In the genomic region with DNA sequence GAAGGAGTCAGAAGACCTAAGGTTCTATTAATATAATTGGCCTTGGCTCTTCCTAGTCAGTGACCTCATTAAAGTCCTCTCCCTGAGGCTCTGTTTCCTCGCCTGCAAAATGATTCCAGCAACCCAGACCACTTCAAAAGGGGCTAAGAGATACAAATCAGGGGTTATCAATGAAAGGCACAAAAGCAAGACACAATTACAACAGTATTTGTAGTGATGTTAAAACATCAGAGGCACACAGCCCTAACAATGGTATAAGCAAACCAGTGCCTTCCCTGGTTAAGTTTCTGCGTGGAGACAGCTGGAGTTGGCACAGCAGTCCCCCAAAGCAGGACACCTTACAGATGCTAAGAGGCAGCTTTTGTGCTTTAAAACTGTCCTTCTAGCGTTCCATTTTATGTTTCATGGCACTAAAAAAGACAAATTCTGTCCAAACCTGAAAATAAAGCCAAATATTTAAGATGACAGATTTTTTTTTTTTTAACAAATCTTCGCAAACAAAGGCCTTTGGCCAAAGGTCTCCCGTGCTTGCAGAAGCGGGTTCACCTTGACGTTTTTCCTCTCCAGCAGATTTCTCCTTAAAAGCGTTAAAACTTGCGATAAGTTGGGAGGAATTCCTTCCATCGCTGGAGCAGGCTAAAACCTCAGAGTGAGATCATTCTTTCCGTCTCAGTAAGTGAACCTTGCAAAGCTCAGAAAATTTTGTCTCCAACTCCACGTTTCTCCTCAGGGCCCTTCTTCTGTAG, we compare ENCODE assay signal across 1 cellular context.
TF ChIP-seq lines count a peak whose summit lies in the region.

No MANE protein-coding gene starts in this region.

TF ChIP-seq in HepG2, 621 proteins besides CTCF, POLR2A, EP300 and RAD21 (continued from another document):
- TF ChIP-seq, protein P1, sequence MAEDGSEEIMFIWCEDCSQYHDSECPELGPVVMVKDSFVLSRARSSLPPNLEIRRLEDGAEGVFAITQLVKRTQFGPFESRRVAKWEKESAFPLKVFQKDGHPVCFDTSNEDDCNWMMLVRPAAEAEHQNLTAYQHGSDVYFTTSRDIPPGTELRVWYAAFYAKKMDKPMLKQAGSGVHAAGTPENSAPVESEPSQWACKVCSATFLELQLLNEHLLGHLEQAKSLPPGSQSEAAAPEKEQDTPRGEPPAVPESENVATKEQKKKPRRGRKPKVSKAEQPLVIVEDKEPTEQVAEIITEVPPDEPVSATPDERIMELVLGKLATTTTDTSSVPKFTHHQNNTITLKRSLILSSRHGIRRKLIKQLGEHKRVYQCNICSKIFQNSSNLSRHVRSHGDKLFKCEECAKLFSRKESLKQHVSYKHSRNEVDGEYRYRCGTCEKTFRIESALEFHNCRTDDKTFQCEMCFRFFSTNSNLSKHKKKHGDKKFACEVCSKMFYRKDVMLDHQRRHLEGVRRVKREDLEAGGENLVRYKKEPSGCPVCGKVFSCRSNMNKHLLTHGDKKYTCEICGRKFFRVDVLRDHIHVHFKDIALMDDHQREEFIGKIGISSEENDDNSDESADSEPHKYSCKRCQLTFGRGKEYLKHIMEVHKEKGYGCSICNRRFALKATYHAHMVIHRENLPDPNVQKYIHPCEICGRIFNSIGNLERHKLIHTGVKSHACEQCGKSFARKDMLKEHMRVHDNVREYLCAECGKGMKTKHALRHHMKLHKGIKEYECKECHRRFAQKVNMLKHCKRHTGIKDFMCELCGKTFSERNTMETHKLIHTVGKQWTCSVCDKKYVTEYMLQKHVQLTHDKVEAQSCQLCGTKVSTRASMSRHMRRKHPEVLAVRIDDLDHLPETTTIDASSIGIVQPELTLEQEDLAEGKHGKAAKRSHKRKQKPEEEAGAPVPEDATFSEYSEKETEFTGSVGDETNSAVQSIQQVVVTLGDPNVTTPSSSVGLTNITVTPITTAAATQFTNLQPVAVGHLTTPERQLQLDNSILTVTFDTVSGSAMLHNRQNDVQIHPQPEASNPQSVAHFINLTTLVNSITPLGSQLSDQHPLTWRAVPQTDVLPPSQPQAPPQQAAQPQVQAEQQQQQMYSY (CRISPR knock-in tag; IDR thresholded peaks at IDR 0.05), result no peak
- no peak for TF ChIP-seq KDM4B (CRISPR knock-in tag; IDR thresholded peaks at IDR 0.05)
- TF ChIP-seq, protein P2, sequence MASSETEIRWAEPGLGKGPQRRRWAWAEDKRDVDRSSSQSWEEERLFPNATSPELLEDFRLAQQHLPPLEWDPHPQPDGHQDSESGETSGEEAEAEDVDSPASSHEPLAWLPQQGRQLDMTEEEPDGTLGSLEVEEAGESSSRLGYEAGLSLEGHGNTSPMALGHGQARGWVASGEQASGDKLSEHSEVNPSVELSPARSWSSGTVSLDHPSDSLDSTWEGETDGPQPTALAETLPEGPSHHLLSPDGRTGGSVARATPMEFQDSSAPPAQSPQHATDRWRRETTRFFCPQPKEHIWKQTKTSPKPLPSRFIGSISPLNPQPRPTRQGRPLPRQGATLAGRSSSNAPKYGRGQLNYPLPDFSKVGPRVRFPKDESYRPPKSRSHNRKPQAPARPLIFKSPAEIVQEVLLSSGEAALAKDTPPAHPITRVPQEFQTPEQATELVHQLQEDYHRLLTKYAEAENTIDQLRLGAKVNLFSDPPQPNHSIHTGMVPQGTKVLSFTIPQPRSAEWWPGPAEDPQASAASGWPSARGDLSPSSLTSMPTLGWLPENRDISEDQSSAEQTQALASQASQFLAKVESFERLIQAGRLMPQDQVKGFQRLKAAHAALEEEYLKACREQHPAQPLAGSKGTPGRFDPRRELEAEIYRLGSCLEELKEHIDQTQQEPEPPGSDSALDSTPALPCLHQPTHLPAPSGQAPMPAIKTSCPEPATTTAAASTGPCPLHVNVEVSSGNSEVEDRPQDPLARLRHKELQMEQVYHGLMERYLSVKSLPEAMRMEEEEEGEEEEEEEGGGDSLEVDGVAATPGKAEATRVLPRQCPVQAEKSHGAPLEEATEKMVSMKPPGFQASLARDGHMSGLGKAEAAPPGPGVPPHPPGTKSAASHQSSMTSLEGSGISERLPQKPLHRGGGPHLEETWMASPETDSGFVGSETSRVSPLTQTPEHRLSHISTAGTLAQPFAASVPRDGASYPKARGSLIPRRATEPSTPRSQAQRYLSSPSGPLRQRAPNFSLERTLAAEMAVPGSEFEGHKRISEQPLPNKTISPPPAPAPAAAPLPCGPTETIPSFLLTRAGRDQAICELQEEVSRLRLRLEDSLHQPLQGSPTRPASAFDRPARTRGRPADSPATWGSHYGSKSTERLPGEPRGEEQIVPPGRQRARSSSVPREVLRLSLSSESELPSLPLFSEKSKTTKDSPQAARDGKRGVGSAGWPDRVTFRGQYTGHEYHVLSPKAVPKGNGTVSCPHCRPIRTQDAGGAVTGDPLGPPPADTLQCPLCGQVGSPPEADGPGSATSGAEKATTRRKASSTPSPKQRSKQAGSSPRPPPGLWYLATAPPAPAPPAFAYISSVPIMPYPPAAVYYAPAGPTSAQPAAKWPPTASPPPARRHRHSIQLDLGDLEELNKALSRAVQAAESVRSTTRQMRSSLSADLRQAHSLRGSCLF (CRISPR knock-in tag; IDR thresholded peaks at IDR 0.05; ENCODE audit: borderline replicate concordance), result no peak
- no peak for TF ChIP-seq PRPF4 (IDR thresholded peaks at IDR 0.05; ENCODE audit: low read depth, low read length, poor library complexity, severe bottlenecking)
- TF ChIP-seq, protein P3, sequence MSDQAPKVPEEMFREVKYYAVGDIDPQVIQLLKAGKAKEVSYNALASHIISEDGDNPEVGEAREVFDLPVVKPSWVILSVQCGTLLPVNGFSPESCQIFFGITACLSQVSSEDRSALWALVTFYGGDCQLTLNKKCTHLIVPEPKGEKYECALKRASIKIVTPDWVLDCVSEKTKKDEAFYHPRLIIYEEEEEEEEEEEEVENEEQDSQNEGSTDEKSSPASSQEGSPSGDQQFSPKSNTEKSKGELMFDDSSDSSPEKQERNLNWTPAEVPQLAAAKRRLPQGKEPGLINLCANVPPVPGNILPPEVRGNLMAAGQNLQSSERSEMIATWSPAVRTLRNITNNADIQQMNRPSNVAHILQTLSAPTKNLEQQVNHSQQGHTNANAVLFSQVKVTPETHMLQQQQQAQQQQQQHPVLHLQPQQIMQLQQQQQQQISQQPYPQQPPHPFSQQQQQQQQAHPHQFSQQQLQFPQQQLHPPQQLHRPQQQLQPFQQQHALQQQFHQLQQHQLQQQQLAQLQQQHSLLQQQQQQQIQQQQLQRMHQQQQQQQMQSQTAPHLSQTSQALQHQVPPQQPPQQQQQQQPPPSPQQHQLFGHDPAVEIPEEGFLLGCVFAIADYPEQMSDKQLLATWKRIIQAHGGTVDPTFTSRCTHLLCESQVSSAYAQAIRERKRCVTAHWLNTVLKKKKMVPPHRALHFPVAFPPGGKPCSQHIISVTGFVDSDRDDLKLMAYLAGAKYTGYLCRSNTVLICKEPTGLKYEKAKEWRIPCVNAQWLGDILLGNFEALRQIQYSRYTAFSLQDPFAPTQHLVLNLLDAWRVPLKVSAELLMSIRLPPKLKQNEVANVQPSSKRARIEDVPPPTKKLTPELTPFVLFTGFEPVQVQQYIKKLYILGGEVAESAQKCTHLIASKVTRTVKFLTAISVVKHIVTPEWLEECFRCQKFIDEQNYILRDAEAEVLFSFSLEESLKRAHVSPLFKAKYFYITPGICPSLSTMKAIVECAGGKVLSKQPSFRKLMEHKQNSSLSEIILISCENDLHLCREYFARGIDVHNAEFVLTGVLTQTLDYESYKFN (CRISPR knock-in tag; conservative IDR thresholded peaks at IDR 0.05), result peak; percentile 42; the same call in 1 of the 2 replicates
- TF ChIP-seq ATRX (CRISPR knock-in tag; IDR thresholded peaks at IDR 0.05; ENCODE audit: borderline replicate concordance), result no peak
- no peak for TF ChIP-seq AHR (CRISPR knock-in tag; IDR thresholded peaks at IDR 0.05)
- TF ChIP-seq, protein P4, sequence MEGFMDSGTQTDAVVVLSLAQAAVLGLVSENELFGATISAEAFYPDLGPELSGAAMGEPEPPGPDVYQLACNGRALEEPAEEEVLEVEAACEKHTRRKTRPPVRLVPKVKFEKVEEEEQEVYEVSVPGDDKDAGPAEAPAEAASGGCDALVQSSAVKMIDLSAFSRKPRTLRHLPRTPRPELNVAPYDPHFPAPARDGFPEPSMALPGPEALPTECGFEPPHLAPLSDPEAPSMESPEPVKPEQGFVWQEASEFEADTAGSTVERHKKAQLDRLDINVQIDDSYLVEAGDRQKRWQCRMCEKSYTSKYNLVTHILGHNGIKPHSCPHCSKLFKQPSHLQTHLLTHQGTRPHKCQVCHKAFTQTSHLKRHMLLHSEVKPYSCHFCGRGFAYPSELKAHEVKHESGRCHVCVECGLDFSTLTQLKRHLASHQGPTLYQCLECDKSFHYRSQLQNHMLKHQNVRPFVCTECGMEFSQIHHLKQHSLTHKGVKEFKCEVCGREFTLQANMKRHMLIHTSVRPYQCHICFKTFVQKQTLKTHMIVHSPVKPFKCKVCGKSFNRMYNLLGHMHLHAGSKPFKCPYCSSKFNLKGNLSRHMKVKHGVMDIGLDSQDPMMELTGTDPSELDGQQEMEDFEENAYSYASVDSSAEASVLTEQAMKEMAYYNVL (CRISPR knock-in tag; IDR thresholded peaks at IDR 0.05; ENCODE audit: borderline replicate concordance), result no peak
- TF ChIP-seq ZNF782 (CRISPR knock-in tag; IDR thresholded peaks at IDR 0.05; ENCODE audit: borderline replicate concordance), result 0 out of 2 replicates have a peak, but pooled peaks have one; percentile 42
- no peak for TF ChIP-seq ZNF501 (CRISPR knock-in tag; IDR thresholded peaks at IDR 0.05)
- no peak for TF ChIP-seq HMG20B (CRISPR knock-in tag; conservative IDR thresholded peaks at IDR 0.05)
- TF ChIP-seq, protein P5, sequence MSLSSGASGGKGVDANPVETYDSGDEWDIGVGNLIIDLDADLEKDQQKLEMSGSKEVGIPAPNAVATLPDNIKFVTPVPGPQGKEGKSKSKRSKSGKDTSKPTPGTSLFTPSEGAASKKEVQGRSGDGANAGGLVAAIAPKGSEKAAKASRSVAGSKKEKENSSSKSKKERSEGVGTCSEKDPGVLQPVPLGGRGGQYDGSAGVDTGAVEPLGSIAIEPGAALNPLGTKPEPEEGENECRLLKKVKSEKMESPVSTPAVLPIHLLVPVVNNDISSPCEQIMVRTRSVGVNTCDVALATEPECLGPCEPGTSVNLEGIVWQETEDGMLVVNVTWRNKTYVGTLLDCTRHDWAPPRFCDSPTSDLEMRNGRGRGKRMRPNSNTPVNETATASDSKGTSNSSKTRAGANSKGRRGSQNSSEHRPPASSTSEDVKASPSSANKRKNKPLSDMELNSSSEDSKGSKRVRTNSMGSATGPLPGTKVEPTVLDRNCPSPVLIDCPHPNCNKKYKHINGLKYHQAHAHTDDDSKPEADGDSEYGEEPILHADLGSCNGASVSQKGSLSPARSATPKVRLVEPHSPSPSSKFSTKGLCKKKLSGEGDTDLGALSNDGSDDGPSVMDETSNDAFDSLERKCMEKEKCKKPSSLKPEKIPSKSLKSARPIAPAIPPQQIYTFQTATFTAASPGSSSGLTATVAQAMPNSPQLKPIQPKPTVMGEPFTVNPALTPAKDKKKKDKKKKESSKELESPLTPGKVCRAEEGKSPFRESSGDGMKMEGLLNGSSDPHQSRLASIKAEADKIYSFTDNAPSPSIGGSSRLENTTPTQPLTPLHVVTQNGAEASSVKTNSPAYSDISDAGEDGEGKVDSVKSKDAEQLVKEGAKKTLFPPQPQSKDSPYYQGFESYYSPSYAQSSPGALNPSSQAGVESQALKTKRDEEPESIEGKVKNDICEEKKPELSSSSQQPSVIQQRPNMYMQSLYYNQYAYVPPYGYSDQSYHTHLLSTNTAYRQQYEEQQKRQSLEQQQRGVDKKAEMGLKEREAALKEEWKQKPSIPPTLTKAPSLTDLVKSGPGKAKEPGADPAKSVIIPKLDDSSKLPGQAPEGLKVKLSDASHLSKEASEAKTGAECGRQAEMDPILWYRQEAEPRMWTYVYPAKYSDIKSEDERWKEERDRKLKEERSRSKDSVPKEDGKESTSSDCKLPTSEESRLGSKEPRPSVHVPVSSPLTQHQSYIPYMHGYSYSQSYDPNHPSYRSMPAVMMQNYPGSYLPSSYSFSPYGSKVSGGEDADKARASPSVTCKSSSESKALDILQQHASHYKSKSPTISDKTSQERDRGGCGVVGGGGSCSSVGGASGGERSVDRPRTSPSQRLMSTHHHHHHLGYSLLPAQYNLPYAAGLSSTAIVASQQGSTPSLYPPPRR (CRISPR knock-in tag; IDR thresholded peaks at IDR 0.05; ENCODE audit: borderline replicate concordance), result 0 out of 2 replicates have a peak, but pooled peaks have one; percentile 22
- TF ChIP-seq MAZ (IDR thresholded peaks at IDR 0.05; ENCODE audit: borderline replicate concordance, low read depth, low read length), result no peak
- no peak for TF ChIP-seq MAZ (CRISPR knock-in tag; IDR thresholded peaks at IDR 0.05; ENCODE audit: low read depth)
- TF ChIP-seq, protein P6, sequence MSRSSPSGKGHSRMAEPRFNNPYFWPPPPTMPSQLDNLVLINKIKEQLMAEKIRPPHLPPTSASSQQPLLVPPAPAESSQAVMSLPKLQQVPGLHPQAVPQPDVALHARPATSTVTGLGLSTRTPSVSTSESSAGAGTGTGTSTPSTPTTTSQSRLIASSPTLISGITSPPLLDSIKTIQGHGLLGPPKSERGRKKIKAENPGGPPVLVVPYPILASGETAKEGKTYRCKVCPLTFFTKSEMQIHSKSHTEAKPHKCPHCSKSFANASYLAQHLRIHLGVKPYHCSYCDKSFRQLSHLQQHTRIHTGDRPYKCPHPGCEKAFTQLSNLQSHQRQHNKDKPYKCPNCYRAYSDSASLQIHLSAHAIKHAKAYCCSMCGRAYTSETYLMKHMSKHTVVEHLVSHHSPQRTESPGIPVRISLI (CRISPR knock-in tag; IDR thresholded peaks at IDR 0.05; ENCODE audit: borderline replicate concordance), result peak; percentile 66
- TF ChIP-seq, protein P7, sequence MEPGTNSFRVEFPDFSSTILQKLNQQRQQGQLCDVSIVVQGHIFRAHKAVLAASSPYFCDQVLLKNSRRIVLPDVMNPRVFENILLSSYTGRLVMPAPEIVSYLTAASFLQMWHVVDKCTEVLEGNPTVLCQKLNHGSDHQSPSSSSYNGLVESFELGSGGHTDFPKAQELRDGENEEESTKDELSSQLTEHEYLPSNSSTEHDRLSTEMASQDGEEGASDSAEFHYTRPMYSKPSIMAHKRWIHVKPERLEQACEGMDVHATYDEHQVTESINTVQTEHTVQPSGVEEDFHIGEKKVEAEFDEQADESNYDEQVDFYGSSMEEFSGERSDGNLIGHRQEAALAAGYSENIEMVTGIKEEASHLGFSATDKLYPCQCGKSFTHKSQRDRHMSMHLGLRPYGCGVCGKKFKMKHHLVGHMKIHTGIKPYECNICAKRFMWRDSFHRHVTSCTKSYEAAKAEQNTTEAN (CRISPR knock-in tag; conservative IDR thresholded peaks at IDR 0.05), result no peak; the same call in 1 of the 2 replicates
